ENCODE assay signal across 22 cellular contexts in genomic region chr1:48023488-48023887, GRCh38. TPM values are rescaled to one million over a fixed set of nuclear protein-coding genes. Genes with fewer than 3 reads are reported as not detected.
"Had no signal": no experiment of that assay in that cellular context is flagged by ENCODE, and none has a peak within 500 bp of the region (broad histone marks: within the 10 kb centered on the region; RNA-seq: fewer than 3 reads in every experiment).

No MANE protein-coding gene starts in this region.

- H3K27ac Mint-ChIP-seq: dendritic cell treated with granulocyte-macrophage colony-stimulating factor and Interleukin-4, amounts not matched to agents 40 ng/mL and 50 ng/mL, for 4 days; mesothelial cell of epicardium; natural killer cell; stimulated activated memory B cell treated with anti-CD40 and anti-IgM and Interleukin-4, amounts not matched to agents 10 μg/mL and 1 μg/mL and 100 μg/mL, for 72 hours; stimulated activated naive CD8-positive, alpha-beta T cell treated with anti-CD3 and anti-CD28 coated beads, Interleukin-15, Interleukin-2, amounts not matched to agents 100 ng/mL and 50 ng/mL, for 24 hours had no signal

- H3K36me3 ChIP-seq: heart right ventricle, spleen, tibial artery, upper lobe of left lung, uterus had no signal

- H3K36me3 Mint-ChIP-seq: mesothelial cell of epicardium; natural killer cell; stimulated activated memory B cell treated with anti-CD40 and anti-IgM and Interleukin-4, amounts not matched to agents 10 μg/mL and 1 μg/mL and 100 μg/mL, for 72 hours had no signal

- H3K4me1 ChIP-seq: spleen, uterus had no signal

- H3K4me1 Mint-ChIP-seq: mesothelial cell of epicardium; natural killer cell; neural crest cell; stimulated activated memory B cell treated with anti-CD40 and anti-IgM and Interleukin-4, amounts not matched to agents 10 μg/mL and 1 μg/mL and 100 μg/mL, for 72 hours had no signal

- H3K27me3 ChIP-seq: heart right ventricle, tibial artery, upper lobe of left lung, uterus had no signal

- H3K27ac ChIP-seq: heart right ventricle, spleen, tibial artery, upper lobe of left lung, uterus had no signal

- H3K9me3 ChIP-seq: heart right ventricle, spleen, tibial artery, upper lobe of left lung, uterus had no signal

- DNase-seq: heart right ventricle; left colon; natural killer cell; posterior cingulate gyrus; spleen; stimulated activated CD4-positive, alpha-beta T cell treated with anti-CD3 and anti-CD28 coated beads, Interleukin-15, amount 100 ng/mL, for 24 hours; stimulated activated CD4-positive, alpha-beta T cell treated with anti-CD3 and anti-CD28 coated beads, Interleukin-1b, Interleukin-23, amount 100 ng/mL, for 48 hours; stimulated activated CD4-positive, alpha-beta T cell treated with anti-CD3 and anti-CD28 coated beads, Interleukin-4, amount 100 ng/mL, for 24 hours; tibial artery; uterus had no signal

- H3K4me3 Mint-ChIP-seq: dendritic cell treated with granulocyte-macrophage colony-stimulating factor and Interleukin-4, amounts not matched to agents 40 ng/mL and 50 ng/mL, for 4 days; mesothelial cell of epicardium; natural killer cell; neural crest cell; stimulated activated memory B cell treated with anti-CD40 and anti-IgM and Interleukin-4, amounts not matched to agents 10 μg/mL and 1 μg/mL and 100 μg/mL, for 72 hours; stimulated activated naive CD8-positive, alpha-beta T cell treated with anti-CD3 and anti-CD28 coated beads, Interleukin-15, Interleukin-2, amounts not matched to agents 100 ng/mL and 50 ng/mL, for 24 hours had no signal

- H3K4me3 ChIP-seq: heart right ventricle, spleen, tibial artery, upper lobe of left lung, uterus had no signal

- H3K9me3 Mint-ChIP-seq: dendritic cell treated with granulocyte-macrophage colony-stimulating factor and Interleukin-4, amounts not matched to agents 40 ng/mL and 50 ng/mL, for 4 days; mesothelial cell of epicardium; natural killer cell; neural crest cell; stimulated activated memory B cell treated with anti-CD40 and anti-IgM and Interleukin-4, amounts not matched to agents 10 μg/mL and 1 μg/mL and 100 μg/mL, for 72 hours; stimulated activated naive CD8-positive, alpha-beta T cell treated with anti-CD3 and anti-CD28 coated beads, Interleukin-15, Interleukin-2, amounts not matched to agents 100 ng/mL and 50 ng/mL, for 24 hours had no signal

- ATAC-seq: heart right ventricle; left colon; natural killer cell; sciatic nerve; stimulated activated memory B cell treated with anti-CD40 and anti-IgM and Interleukin-4, amounts not matched to agents 10 μg/mL and 1 μg/mL and 100 μg/mL, for 72 hours had no signal

RNA-seq across cellular contexts. Expression of gene TRABD2B, which starts 26.3 kb away (rescaled TPM):
- total RNA-seq: endothelial cell of umbilical vein, lung microvascular endothelial cell, myocyte, natural killer cell, osteocyte, pulmonary artery endothelial cell had no signal
- polyA plus RNA-seq: endothelial cell of umbilical vein had no signal
